ENCODE assay signal across 8 cellular contexts in genomic region chr17:38464251-38464722, GRCh38. TPM values are rescaled to one million over a fixed set of nuclear protein-coding genes. Genes with fewer than 3 reads are reported as not detected.
DNase-seq lines count a peak whose midpoint lies in the region; ATAC-seq and TF ChIP-seq lines count a peak whose summit lies in the region.

No MANE protein-coding gene starts in this region.

- H3K36me3 Mint-ChIP-seq in WTC11 = peaks cover 38% of the 10 kb centered on the region

- no peak overlapping the region for H3K4me3 Mint-ChIP-seq in WTC11

- ATAC-seq in WTC11 (no peak), HG02885 (IDR thresholded peaks at IDR 0.05; ENCODE audit: poor library complexity, unreplicated experiment) (no peak), GM18870 (IDR thresholded peaks at IDR 0.05; ENCODE audit: unreplicated experiment) (no peak), GM18519 (IDR thresholded peaks at IDR 0.05; ENCODE audit: low FRiP score, unreplicated experiment) (no peak)

- H3K4me1 Mint-ChIP-seq in WTC11 = peaks cover 14% of the 10 kb centered on the region

- DNase-seq in WTC11 (ENCODE audit: low spot score) (no peak), head of caudate nucleus (peak; percentile 46 to 94 (median 78)), posterior cingulate gyrus (peak in 9 of 10 donors; percentile 54 to 95 (median 66))
- no peak for DNase-seq in activated CD4-positive, CD25-positive, alpha-beta regulatory T cell (lab: John Stamatoyannopoulos, UW)

- intact Hi-C loops in head of caudate nucleus (cut with DNase I) = no loop called here
- intact Hi-C loops in posterior cingulate gyrus (cut with DNase I) = loop anchor here (1.0 kb wide), 1 partner anchor 10 kb away; no protein-coding TSS in a partner anchor

- H3K27me3 Mint-ChIP-seq in WTC11 (ENCODE audit: low read depth) = no peaks in the 10 kb centered on the region

- no peak for TF ChIP-seq CTCF in C4-2B (conservative IDR thresholded peaks at IDR 0.05)
- TF ChIP-seq CTCF in WTC11 (IDR thresholded peaks at IDR 0.05) = no peak

- POLR2A ChIA-PET in WTC11 (lab: Charles Lee) = no interaction called here

- no peaks in the 10 kb centered on the region for H3K9me3 Mint-ChIP-seq in WTC11

- peak overlapping the region; percentile 28 for H3K27ac ChIP-seq in C4-2B

- CTCF ChIA-PET in WTC11 (lab: Charles Lee) = interaction anchor here (1.1 kb wide), 1 partner anchor 45 kb away, joined by 3 read pairs; no protein-coding TSS in a partner anchor

- H3K27ac Mint-ChIP-seq in WTC11 = peak overlapping the region; percentile 70

TF ChIP-seq in WTC11, 78 proteins besides CTCF, POLR2A, EP300 and RAD21:
- TF ChIP-seq OVOL2 (CRISPR knock-in tag; IDR thresholded peaks at IDR 0.05; ENCODE audit: borderline replicate concordance) (no peak), MLX (CRISPR knock-in tag; IDR thresholded peaks at IDR 0.05) (no peak), STAT6 (CRISPR knock-in tag; conservative IDR thresholded peaks at IDR 0.05; ENCODE audit: low read depth) (no peak), IRF1 (CRISPR knock-in tag; IDR thresholded peaks at IDR 0.05) (no peak), ZNF121 (CRISPR knock-in tag; IDR thresholded peaks at IDR 0.05) (no peak), NR3C1 (CRISPR knock-in tag; conservative IDR thresholded peaks at IDR 0.05; ENCODE audit: low read depth) (no peak), FOXJ3 (CRISPR knock-in tag; IDR thresholded peaks at IDR 0.05; ENCODE audit: borderline replicate concordance) (no peak), ZNF396 (CRISPR knock-in tag; IDR thresholded peaks at IDR 0.05; ENCODE audit: borderline replicate concordance) (no peak), ZNF138 (CRISPR knock-in tag; conservative IDR thresholded peaks at IDR 0.05) (no peak), KAT7 (CRISPR knock-in tag; IDR thresholded peaks at IDR 0.05; ENCODE audit: borderline replicate concordance) (no peak), RORB (CRISPR knock-in tag; IDR thresholded peaks at IDR 0.05) (no peak), MAX (CRISPR knock-in tag; IDR thresholded peaks at IDR 0.05) (no peak), ELF4 (CRISPR knock-in tag; IDR thresholded peaks at IDR 0.05; ENCODE audit: low read depth) (no peak), E2F1 (CRISPR knock-in tag; IDR thresholded peaks at IDR 0.05) (no peak)
TF ChIP-seq in WTC11: peak in this region for 0.

RNA-seq across cellular contexts. Expression of gene ARHGAP23, which starts 36.0 kb away (rescaled TPM):
- 49.1 to 66.0 TPM (median 56.6 TPM) in 3 replicates for total RNA-seq in WTC11 (2021)

Comparison
In these comparisons a context has a peak if more than half of its experiments do, and no peak if none do; other contexts are left out.
1. DNase-seq: peak in head of caudate nucleus (42 of 42) and posterior cingulate gyrus (9 of 10); none in WTC11 (single experiment) and activated CD4-positive, CD25-positive, alpha-beta regulatory T cell (0 of 4).